Comparison of ENCODE assay signal across 26 cellular contexts in the genomic region with DNA sequence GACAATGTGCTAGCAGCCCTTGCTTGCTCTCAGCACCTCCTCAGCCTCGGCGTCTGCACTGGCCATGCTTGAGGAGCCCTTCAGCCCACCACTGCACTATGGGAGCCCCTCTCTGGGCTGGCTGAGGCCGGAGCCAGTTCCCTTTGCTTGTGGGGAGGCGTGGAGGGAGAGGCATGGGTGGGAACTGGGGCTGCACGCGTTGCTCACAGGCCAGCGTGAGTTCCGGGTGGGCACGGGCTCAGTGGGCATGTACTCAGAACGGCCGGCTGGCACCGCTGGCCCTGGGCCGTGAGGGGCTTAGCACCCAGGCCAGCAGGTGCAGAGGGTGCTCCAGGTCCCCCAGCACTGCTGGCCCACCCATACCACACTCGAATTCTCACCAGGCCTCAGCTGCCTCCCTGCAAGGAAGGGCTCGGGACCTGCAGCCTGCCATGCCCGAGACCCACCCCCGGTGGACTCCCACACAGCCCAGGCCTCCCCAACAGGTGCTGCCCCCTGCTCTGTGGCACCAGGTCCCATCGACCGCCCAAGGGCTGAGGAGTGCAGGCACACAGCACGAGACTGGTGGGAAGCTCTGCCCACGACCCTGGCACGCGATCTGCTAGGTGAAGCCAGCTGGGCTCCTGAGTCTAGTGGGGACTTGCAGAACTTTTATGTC.
DNase-seq lines count a peak whose midpoint lies in the region; ATAC-seq, FAIRE-seq and TF ChIP-seq lines count a peak whose summit lies in the region.
"Had no signal": no experiment of that assay in that cellular context is flagged by ENCODE, and none has a peak within 500 bp of the region (broad histone marks: within the 10 kb centered on the region; RNA-seq: fewer than 3 reads in every experiment).

No MANE protein-coding gene starts in this region.

- intact Hi-C loops in lower lobe of right lung (cut with DNase I), result no loop called here

- no peak overlapping the region for H3K4me3 ChIP-seq in lower lobe of right lung
- H3K4me3 ChIP-seq: A549; BLaER1 treated with 17β-estradiol and CSF1 and Interleukin-3, amounts not matched to agents 10 nM and 100 nM; GM12878; HAP-1 had no signal

- no peaks in the 10 kb centered on the region for H3K27me3 ChIP-seq in lower lobe of right lung (ENCODE audit: low read depth)
- H3K27me3 ChIP-seq: BE2C; BLaER1 treated with 17β-estradiol and CSF1 and Interleukin-3, amounts not matched to agents 10 nM and 100 nM had no signal

- peaks cover 7% of the 10 kb centered on the region for H3K27me3 Mint-ChIP-seq in chondrocyte (ENCODE audit: low read depth)
- no peaks in the 10 kb centered on the region for H3K27me3 Mint-ChIP-seq in stimulated activated memory B cell treated with anti-CD40 and anti-IgM and Interleukin-4, amounts not matched to agents 10 μg/mL and 1 μg/mL and 100 μg/mL, for 72 hours
- H3K27me3 Mint-ChIP-seq: CD4-positive, alpha-beta T cell had no signal

- no peak for FAIRE-seq in frontal cortex (lab: Jason Lieb, UNC)
- FAIRE-seq: A549, D721Med, GM12878, GM19239, H54 had no signal

- no peaks in the 10 kb centered on the region for H3K4me1 ChIP-seq in lower lobe of right lung
- H3K4me1 ChIP-seq: A549; BE2C; BLaER1 treated with 17β-estradiol and CSF1 and Interleukin-3, amounts not matched to agents 10 nM and 100 nM; HAP-1 had no signal

- H3K9me3 ChIP-seq in lower lobe of right lung, result no peaks in the 10 kb centered on the region
- H3K9me3 ChIP-seq: A549, BE2C, HAP-1 had no signal

- ATAC-seq in lower lobe of right lung, result peak; percentile 52 to 59
- ATAC-seq in stimulated activated memory B cell treated with anti-CD40 and anti-IgM and Interleukin-4, amounts not matched to agents 10 μg/mL and 1 μg/mL and 100 μg/mL, for 72 hours, result peak; percentile 39
- no peak for ATAC-seq in GM21717 (IDR thresholded peaks at IDR 0.05; ENCODE audit: unreplicated experiment)
- ATAC-seq: A549, GM12878 had no signal

- peaks cover 2% of the 10 kb centered on the region for H3K36me3 Mint-ChIP-seq in chondrocyte (ENCODE audit: low read depth)
- no peaks in the 10 kb centered on the region for H3K36me3 Mint-ChIP-seq in stimulated activated memory B cell treated with anti-CD40 and anti-IgM and Interleukin-4, amounts not matched to agents 10 μg/mL and 1 μg/mL and 100 μg/mL, for 72 hours
- H3K36me3 Mint-ChIP-seq: CD14-positive monocyte had no signal

- H3K9me3 Mint-ChIP-seq in chondrocyte (ENCODE audit: low read depth), result peaks cover 4% of the 10 kb centered on the region
- peaks cover 6% of the 10 kb centered on the region for H3K9me3 Mint-ChIP-seq in stimulated activated memory B cell treated with anti-CD40 and anti-IgM and Interleukin-4, amounts not matched to agents 10 μg/mL and 1 μg/mL and 100 μg/mL, for 72 hours
- H3K9me3 Mint-ChIP-seq: CD4-positive, alpha-beta T cell had no signal

- H3K4me1 Mint-ChIP-seq in chondrocyte (ENCODE audit: low read depth), result peaks cover 10% of the 10 kb centered on the region
- no peaks in the 10 kb centered on the region for H3K4me1 Mint-ChIP-seq in stimulated activated memory B cell treated with anti-CD40 and anti-IgM and Interleukin-4, amounts not matched to agents 10 μg/mL and 1 μg/mL and 100 μg/mL, for 72 hours
- H3K4me1 Mint-ChIP-seq: CD14-positive monocyte; CD8-positive, alpha-beta memory T cell had no signal

- DNase-seq in chondrocyte (ENCODE audit: low spot score), result peak; percentile 83
- DNase-seq in lower lobe of right lung, result no peak
- DNase-seq in caudate nucleus (lab: John Stamatoyannopoulos, UW), result no peak
- DNase-seq in frontal cortex (ENCODE audit: low spot score in 2 of 2), result no peak
- DNase-seq: 8988T; ACHN; AML-193; BE2C; CD4-positive, alpha-beta T cell; CD8-positive, alpha-beta memory T cell; DMS 273 treated with DMSO at 0.1 percent for 48 hours; DMS79; EL; GDM1; GOT3; HFFc6 had no signal

- H3K4me3 Mint-ChIP-seq in chondrocyte (ENCODE audit: unreplicated experiment), result no peak overlapping the region
- no peak overlapping the region for H3K4me3 Mint-ChIP-seq in stimulated activated memory B cell treated with anti-CD40 and anti-IgM and Interleukin-4, amounts not matched to agents 10 μg/mL and 1 μg/mL and 100 μg/mL, for 72 hours
- H3K4me3 Mint-ChIP-seq: CD14-positive monocyte; CD4-positive, alpha-beta T cell; CD8-positive, alpha-beta memory T cell; HFFc6 had no signal

- TF ChIP-seq CTCF in chondrocyte (IDR thresholded peaks at IDR 0.05), result no peak
- TF ChIP-seq CTCF in lower lobe of right lung (IDR thresholded peaks at IDR 0.05), result no peak

- H3K36me3 ChIP-seq in lower lobe of right lung, result no peaks in the 10 kb centered on the region
- H3K36me3 ChIP-seq: BE2C; BLaER1 treated with 17β-estradiol and CSF1 and Interleukin-3, amounts not matched to agents 10 nM and 100 nM; HAP-1 had no signal

- H3K27ac Mint-ChIP-seq in chondrocyte (ENCODE audit: unreplicated experiment), result no peak overlapping the region
- no peak overlapping the region for H3K27ac Mint-ChIP-seq in stimulated activated memory B cell treated with anti-CD40 and anti-IgM and Interleukin-4, amounts not matched to agents 10 μg/mL and 1 μg/mL and 100 μg/mL, for 72 hours
- H3K27ac Mint-ChIP-seq: CD14-positive monocyte; CD4-positive, alpha-beta T cell; HFFc6 had no signal

- H3K27ac ChIP-seq in lower lobe of right lung, result no peak overlapping the region
- no peak overlapping the region for H3K27ac ChIP-seq in caudate nucleus (ENCODE audit: low read depth, low read length)
- H3K27ac ChIP-seq: A549; BLaER1 treated with 17β-estradiol and CSF1 and Interleukin-3, amounts not matched to agents 10 nM and 100 nM had no signal
